Comparison of ENCODE assay signal across 26 cellular contexts in genomic region chr9:106127771-106128170, GRCh38.
"Had no signal": no experiment of that assay in that cellular context is flagged by ENCODE, and none has a peak within 500 bp of the region (broad histone marks: within the 10 kb centered on the region; RNA-seq: fewer than 3 reads in every experiment).

No MANE protein-coding gene starts in this region.

- H3K27ac ChIP-seq: epithelial cell of prostate, gastrocnemius medialis, left lung, neural progenitor cell, parathyroid adenoma, right atrium auricular region, sigmoid colon, thoracic aorta, tibial nerve, upper lobe of left lung, uterus had no signal

- H3K9me3 Mint-ChIP-seq: neural progenitor cell had no signal

- H3K4me3 ChIP-seq: gastrocnemius medialis, left lung, neural progenitor cell, right atrium auricular region, sigmoid colon, thoracic aorta, tibial nerve, upper lobe of left lung, uterus had no signal

- FAIRE-seq: kidney had no signal

- H3K4me3 Mint-ChIP-seq: naive thymus-derived CD4-positive, alpha-beta T cell; nephron; neural progenitor cell; stimulated activated effector memory CD8-positive, alpha-beta T cell treated with anti-CD3 and anti-CD28 coated beads, Interleukin-12 subunit alpha, Interleukin-12 subunit beta, amount 100 ng/mL, for 72 hours had no signal

- H3K9ac ChIP-seq: neural progenitor cell, parathyroid adenoma had no signal

- H3K27ac Mint-ChIP-seq: naive thymus-derived CD4-positive, alpha-beta T cell; nephron; neural progenitor cell; progenitor cell of endocrine pancreas; stimulated activated effector memory CD8-positive, alpha-beta T cell treated with anti-CD3 and anti-CD28 coated beads, Interleukin-12 subunit alpha, Interleukin-12 subunit beta, amount 100 ng/mL, for 72 hours had no signal

- H3K4me1 ChIP-seq: gastrocnemius medialis, left lung, neural progenitor cell, parathyroid adenoma, right atrium auricular region, sigmoid colon, tibial nerve, upper lobe of left lung, uterus had no signal

- H3K36me3 ChIP-seq: gastrocnemius medialis, left lung, neural progenitor cell, right atrium auricular region, sigmoid colon, thoracic aorta, tibial nerve, upper lobe of left lung, uterus had no signal

- H3K36me3 Mint-ChIP-seq: neural progenitor cell; stimulated activated effector memory CD8-positive, alpha-beta T cell treated with anti-CD3 and anti-CD28 coated beads, Interleukin-12 subunit alpha, Interleukin-12 subunit beta, amount 100 ng/mL, for 72 hours had no signal

- H3K27me3 Mint-ChIP-seq: naive thymus-derived CD4-positive, alpha-beta T cell; progenitor cell of endocrine pancreas had no signal

- DNase-seq: cortex of kidney; foreskin fibroblast; gastrocnemius medialis; head of caudate nucleus; kidney; left cardiac atrium; left lung; mesendoderm; midbrain; naive thymus-derived CD4-positive, alpha-beta T cell; sigmoid colon; stimulated activated CD4-positive, alpha-beta T cell treated with anti-CD3 and anti-CD28 coated beads, Interleukin-2, amount 100 ng/mL, for 24 hours; stimulated activated CD4-positive, alpha-beta T cell treated with anti-CD3 and anti-CD28 coated beads, Interleukin-4, amount 100 ng/mL, for 24 hours; stimulated activated naive CD8-positive, alpha-beta T cell treated with anti-CD3 and anti-CD28 coated beads, Interleukin-15, Interleukin-2, amounts not matched to agents 100 U/mL and 50 U/mL, for 24 hours; upper lobe of left lung; uterus had no signal

- ATAC-seq: esophagus mucosa; gastrocnemius medialis; left cardiac atrium; left lung; naive thymus-derived CD4-positive, alpha-beta T cell; stimulated activated effector memory CD8-positive, alpha-beta T cell treated with anti-CD3 and anti-CD28 coated beads, Interleukin-12 subunit alpha, Interleukin-12 subunit beta, amount 100 ng/mL, for 72 hours; stimulated activated naive CD8-positive, alpha-beta T cell treated with anti-CD3 and anti-CD28 coated beads, Interleukin-15, Interleukin-2, amounts not matched to agents 100 U/mL and 50 U/mL, for 24 hours had no signal

- H3K4me1 Mint-ChIP-seq: naive thymus-derived CD4-positive, alpha-beta T cell; nephron; neural progenitor cell; stimulated activated effector memory CD8-positive, alpha-beta T cell treated with anti-CD3 and anti-CD28 coated beads, Interleukin-12 subunit alpha, Interleukin-12 subunit beta, amount 100 ng/mL, for 72 hours had no signal

- H2AFZ ChIP-seq: neural progenitor cell, parathyroid adenoma had no signal

- H3K4me2 ChIP-seq: neural progenitor cell had no signal

- H3K27me3 ChIP-seq: gastrocnemius medialis, left lung, neural progenitor cell, right atrium auricular region, sigmoid colon, tibial nerve, upper lobe of left lung, uterus had no signal

- H3K9me3 ChIP-seq: gastrocnemius medialis, right atrium auricular region, sigmoid colon, thoracic aorta, upper lobe of left lung, uterus had no signal

- H3K79me2 ChIP-seq: parathyroid adenoma had no signal
